Comparison of ENCODE assay signal across 1 cellular context in the genomic region with DNA sequence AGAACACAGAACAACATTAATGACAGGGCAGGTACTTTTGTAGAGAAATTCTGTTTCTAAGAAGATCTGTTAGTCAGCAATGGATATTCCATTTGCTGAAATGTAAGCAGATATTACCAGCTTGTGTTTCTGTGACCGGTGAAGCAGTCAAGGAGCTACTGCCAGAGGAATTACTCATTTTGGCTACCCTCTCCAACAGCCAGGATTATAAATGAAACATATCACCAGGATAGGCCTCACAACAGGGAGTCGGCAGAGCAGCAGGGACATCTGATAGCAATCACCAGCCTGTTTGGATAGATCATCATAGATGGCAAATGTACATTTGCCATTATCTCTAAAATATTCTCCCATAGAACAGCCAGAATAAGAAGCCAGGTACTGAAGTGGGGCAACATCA.
TF ChIP-seq lines count a peak whose summit lies in the region.

No MANE protein-coding gene starts in this region.

TF ChIP-seq in IMR-90, 13 proteins besides CTCF, POLR2A, EP300 and RAD21 (continued from another document):
- TF ChIP-seq BHLHE40 (IDR thresholded peaks at IDR 0.05; ENCODE audit: low read depth, low read length) (no peak), USF2 (IDR thresholded peaks at IDR 0.05; ENCODE audit: low read depth, low read length) (no peak), RCOR1 (IDR thresholded peaks at IDR 0.05; ENCODE audit: insufficient replicate concordance, low read length) (no peak), CEBPB (IDR thresholded peaks at IDR 0.05; ENCODE audit: low read depth, low read length) (no peak), NFE2L2 (IDR thresholded peaks at IDR 0.05; ENCODE audit: low read depth, low read length) (no peak), SMC3 (IDR thresholded peaks at IDR 0.05; ENCODE audit: low read depth, low read length) (no peak), MAZ (IDR thresholded peaks at IDR 0.05; ENCODE audit: borderline replicate concordance, low read depth, low read length) (no peak), MAFK (IDR thresholded peaks at IDR 0.05; ENCODE audit: low read depth, low read length) (no peak), CHD1 (IDR thresholded peaks at IDR 0.05; ENCODE audit: low read depth, low read length) (no peak), FOS (IDR thresholded peaks at IDR 0.05; ENCODE audit: low read depth, low read length) (no peak), MXI1 (IDR thresholded peaks at IDR 0.05; ENCODE audit: borderline replicate concordance, low read depth, low read length) (no peak)
- TF ChIP-seq, protein P1, sequence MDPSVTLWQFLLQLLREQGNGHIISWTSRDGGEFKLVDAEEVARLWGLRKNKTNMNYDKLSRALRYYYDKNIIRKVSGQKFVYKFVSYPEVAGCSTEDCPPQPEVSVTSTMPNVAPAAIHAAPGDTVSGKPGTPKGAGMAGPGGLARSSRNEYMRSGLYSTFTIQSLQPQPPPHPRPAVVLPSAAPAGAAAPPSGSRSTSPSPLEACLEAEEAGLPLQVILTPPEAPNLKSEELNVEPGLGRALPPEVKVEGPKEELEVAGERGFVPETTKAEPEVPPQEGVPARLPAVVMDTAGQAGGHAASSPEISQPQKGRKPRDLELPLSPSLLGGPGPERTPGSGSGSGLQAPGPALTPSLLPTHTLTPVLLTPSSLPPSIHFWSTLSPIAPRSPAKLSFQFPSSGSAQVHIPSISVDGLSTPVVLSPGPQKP (IDR thresholded peaks at IDR 0.05; ENCODE audit: borderline replicate concordance, low read depth, low read length), result no peak
